8 cellular contexts compared by ENCODE assay signal in the genomic region with DNA sequence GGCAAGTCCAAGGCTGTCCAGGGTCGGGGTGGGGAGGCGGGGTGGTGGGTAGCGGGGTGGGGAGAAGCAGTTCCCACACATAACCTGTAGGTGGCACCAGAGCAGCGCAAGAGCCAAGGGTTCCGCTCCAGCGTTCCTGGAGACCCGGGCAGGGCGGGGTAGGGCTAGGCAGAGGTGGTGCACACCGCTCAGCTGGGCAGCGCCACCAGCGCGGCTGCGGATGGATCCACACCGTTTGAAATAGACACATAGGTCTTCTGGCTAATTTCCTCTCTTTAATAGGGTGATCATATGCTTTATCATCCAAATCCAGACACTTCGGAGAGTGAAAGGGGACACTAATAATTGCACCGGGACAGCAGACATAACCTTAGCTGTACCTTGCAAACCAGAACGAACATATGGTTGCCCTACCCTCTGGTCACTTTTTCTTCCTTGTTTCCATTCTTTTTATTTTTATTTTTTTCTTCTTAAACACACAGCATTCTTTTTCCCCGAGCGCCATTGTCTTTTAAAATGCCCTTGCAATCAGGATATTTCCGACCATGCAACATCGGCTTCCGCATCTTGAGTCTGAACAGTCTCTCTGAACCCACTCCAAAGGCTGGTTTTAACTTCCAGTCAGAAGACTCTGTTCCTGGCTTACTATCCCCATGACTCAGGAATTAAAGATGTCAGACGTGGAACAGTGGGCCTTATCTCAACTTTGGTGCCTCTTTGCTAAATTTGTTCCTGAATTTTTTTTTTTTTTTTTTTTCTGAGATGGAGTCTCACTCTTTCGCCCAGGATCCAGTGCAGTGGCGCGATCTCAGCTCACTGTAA. TPM values are rescaled to one million over a fixed set of nuclear protein-coding genes. Genes with fewer than 3 reads are reported as not detected.
DNase-seq lines count a peak whose midpoint lies in the region; ATAC-seq lines count a peak whose summit lies in the region.

No MANE protein-coding gene starts in this region.

- no peaks in the 10 kb centered on the region for H3K36me3 ChIP-seq in endocrine pancreas (ENCODE audit: control insufficient read depth, insufficient read depth, low read length)

- H3K4me3 ChIP-seq in endocrine pancreas (ENCODE audit: control insufficient read depth, insufficient read depth, low read length) (peak overlapping the region; percentile 50), mononuclear cell (ENCODE audit: low read length) (peak overlapping the region; percentile 11)

- no peaks in the 10 kb centered on the region for H3K9me3 ChIP-seq in endocrine pancreas (ENCODE audit: control insufficient read depth, low read length)
- H3K9me3 ChIP-seq in mononuclear cell (ENCODE audit: low read depth, low read length): no peaks in the 10 kb centered on the region

- peak overlapping the region; percentile 33 for H3K9ac ChIP-seq in endocrine pancreas (ENCODE audit: control insufficient read depth, insufficient read depth, low read length)

- H3K27me3 ChIP-seq in endocrine pancreas (ENCODE audit: control insufficient read depth, insufficient read depth, low read length) (no peaks in the 10 kb centered on the region), mononuclear cell (ENCODE audit: insufficient read depth, low read length) (no peaks in the 10 kb centered on the region)

- ATAC-seq in GM21390 (IDR thresholded peaks at IDR 0.05; ENCODE audit: unreplicated experiment): peak; percentile 96

- H3K4me1 ChIP-seq in endocrine pancreas (ENCODE audit: control insufficient read depth, insufficient read depth, low read length) (no peaks in the 10 kb centered on the region), mononuclear cell (ENCODE audit: insufficient read depth, low read length) (peaks cover 5% of the 10 kb centered on the region)

- peak; percentile 91 for DNase-seq in COLO668 (lab: John Stamatoyannopoulos, UW; ENCODE audit: unreplicated experiment)
- peak; percentile 75 for DNase-seq in HT1080 (ENCODE audit: low read depth)
- peak; percentile 87 to 92 for DNase-seq in NOMO-1 (lab: John Stamatoyannopoulos, UW; ENCODE audit: unreplicated experiment in 2 of 2)
- DNase-seq in activated CD8-positive, alpha-beta memory T cell treated with anti-CD3 and anti-CD28 coated beads for 24 hours: peak; percentile 92
- DNase-seq in stimulated activated CD8-positive, alpha-beta memory T cell treated with anti-CD3 and anti-CD28 coated beads, Interleukin-2, amount 100 ng/mL, for 48 hours (ENCODE audit: low read depth in 2 of 2): peak; percentile 73 to 74

RNA-seq across cellular contexts. Expression of a gene that starts 12.5 kb away (rescaled TPM):
- total RNA-seq in HT1080 (2014; rRNA removed; shearing (Covaris generic)): 6.8 and 12.7 TPM in 2 replicates
- polyA plus RNA-seq in HT1080 (2015; cell fraction: cytosol; rRNA removed): 10.0 and 13.0 TPM in 2 replicates
- 9.3 and 11.1 TPM in 2 replicates for polyA plus RNA-seq in HT1080 (2015; cell fraction: nucleus; rRNA removed)
- 5.7 TPM for total RNA-seq in mononuclear cell

Comparison
In these comparisons a context has a peak if more than half of its experiments do, and no peak if none do; other contexts are left out.
1. Peak in every context shown above with its lines: DNase-seq, ATAC-seq and H3K4me3 ChIP-seq.